1 cellular context compared by ENCODE assay signal in the genomic region with DNA sequence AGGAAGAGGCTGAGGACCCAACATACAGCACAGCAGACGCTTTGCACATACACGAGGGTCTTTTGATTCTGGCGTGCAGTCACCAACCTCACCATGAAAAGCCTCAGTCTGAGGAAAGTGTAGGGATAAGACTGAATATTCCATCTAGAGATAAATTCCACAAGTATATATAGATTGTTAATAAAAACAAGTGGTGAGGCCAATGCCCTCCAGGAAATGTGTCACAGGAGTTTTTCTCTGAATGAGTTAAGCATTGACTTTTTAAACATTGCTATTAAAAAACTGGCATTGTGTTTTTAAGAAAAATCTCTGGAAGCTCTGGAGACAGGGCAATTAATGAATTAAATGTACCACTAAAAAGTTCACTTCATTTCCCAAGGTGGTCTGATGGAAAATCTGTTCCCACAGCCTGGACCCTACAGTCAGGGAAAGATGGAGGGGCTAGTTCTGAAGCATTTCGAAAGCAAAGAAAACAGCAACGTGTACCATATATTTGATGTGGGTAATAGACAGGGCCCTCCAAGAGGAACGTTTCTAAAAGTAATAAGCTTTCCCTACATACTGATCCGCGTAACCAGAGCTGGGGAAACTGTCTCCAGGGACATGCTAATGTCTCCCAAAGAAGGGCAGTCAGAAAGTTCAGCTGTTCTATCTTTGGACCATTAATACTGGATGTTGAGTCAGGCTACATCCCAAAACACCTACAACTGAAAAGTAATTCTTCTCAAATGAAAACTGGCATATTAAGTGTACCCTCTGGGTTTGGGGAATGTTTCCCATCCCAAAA.
TF ChIP-seq lines count a peak whose summit lies in the region.

No MANE protein-coding gene starts in this region.

TF ChIP-seq in HepG2, 621 proteins besides CTCF, POLR2A, EP300 and RAD21 (continued from another document):
- TF ChIP-seq, protein P1, sequence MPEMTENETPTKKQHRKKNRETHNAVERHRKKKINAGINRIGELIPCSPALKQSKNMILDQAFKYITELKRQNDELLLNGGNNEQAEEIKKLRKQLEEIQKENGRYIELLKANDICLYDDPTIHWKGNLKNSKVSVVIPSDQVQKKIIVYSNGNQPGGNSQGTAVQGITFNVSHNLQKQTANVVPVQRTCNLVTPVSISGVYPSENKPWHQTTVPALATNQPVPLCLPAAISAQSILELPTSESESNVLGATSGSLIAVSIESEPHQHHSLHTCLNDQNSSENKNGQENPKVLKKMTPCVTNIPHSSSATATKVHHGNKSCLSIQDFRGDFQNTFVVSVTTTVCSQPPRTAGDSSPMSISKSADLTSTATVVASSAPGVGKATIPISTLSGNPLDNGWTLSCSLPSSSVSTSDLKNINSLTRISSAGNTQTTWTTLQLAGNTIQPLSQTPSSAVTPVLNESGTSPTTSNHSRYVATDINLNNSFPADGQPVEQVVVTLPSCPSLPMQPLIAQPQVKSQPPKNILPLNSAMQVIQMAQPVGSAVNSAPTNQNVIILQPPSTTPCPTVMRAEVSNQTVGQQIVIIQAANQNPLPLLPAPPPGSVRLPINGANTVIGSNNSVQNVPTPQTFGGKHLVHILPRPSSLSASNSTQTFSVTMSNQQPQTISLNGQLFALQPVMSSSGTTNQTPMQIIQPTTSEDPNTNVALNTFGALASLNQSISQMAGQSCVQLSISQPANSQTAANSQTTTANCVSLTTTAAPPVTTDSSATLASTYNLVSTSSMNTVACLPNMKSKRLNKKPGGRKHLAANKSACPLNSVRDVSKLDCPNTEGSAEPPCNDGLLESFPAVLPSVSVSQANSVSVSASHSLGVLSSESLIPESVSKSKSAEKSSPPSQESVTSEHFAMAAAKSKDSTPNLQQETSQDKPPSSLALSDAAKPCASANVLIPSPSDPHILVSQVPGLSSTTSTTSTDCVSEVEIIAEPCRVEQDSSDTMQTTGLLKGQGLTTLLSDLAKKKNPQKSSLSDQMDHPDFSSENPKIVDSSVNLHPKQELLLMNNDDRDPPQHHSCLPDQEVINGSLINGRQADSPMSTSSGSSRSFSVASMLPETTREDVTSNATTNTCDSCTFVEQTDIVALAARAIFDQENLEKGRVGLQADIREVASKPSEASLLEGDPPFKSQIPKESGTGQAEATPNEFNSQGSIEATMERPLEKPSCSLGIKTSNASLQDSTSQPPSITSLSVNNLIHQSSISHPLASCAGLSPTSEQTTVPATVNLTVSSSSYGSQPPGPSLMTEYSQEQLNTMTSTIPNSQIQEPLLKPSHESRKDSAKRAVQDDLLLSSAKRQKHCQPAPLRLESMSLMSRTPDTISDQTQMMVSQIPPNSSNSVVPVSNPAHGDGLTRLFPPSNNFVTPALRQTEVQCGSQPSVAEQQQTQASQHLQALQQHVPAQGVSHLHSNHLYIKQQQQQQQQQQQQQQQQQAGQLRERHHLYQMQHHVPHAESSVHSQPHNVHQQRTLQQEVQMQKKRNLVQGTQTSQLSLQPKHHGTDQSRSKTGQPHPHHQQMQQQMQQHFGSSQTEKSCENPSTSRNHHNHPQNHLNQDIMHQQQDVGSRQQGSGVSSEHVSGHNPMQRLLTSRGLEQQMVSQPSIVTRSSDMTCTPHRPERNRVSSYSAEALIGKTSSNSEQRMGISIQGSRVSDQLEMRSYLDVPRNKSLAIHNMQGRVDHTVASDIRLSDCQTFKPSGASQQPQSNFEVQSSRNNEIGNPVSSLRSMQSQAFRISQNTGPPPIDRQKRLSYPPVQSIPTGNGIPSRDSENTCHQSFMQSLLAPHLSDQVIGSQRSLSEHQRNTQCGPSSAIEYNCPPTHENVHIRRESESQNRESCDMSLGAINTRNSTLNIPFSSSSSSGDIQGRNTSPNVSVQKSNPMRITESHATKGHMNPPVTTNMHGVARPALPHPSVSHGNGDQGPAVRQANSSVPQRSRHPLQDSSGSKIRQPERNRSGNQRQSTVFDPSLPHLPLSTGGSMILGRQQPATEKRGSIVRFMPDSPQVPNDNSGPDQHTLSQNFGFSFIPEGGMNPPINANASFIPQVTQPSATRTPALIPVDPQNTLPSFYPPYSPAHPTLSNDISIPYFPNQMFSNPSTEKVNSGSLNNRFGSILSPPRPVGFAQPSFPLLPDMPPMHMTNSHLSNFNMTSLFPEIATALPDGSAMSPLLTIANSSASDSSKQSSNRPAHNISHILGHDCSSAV (CRISPR knock-in tag; IDR thresholded peaks at IDR 0.05; ENCODE audit: borderline replicate concordance): no peak
- TF ChIP-seq ARHGAP35 (CRISPR knock-in tag; IDR thresholded peaks at IDR 0.05; ENCODE audit: borderline replicate concordance) (no peak), KLF6 (CRISPR knock-in tag; IDR thresholded peaks at IDR 0.05) (no peak), KLF9 (CRISPR knock-in tag; IDR thresholded peaks at IDR 0.05; ENCODE audit: low read depth) (no peak), ZNF143 (CRISPR knock-in tag; IDR thresholded peaks at IDR 0.05) (no peak), ZNF550 (CRISPR knock-in tag; IDR thresholded peaks at IDR 0.05; ENCODE audit: borderline replicate concordance) (no peak)
- TF ChIP-seq, protein P2, sequence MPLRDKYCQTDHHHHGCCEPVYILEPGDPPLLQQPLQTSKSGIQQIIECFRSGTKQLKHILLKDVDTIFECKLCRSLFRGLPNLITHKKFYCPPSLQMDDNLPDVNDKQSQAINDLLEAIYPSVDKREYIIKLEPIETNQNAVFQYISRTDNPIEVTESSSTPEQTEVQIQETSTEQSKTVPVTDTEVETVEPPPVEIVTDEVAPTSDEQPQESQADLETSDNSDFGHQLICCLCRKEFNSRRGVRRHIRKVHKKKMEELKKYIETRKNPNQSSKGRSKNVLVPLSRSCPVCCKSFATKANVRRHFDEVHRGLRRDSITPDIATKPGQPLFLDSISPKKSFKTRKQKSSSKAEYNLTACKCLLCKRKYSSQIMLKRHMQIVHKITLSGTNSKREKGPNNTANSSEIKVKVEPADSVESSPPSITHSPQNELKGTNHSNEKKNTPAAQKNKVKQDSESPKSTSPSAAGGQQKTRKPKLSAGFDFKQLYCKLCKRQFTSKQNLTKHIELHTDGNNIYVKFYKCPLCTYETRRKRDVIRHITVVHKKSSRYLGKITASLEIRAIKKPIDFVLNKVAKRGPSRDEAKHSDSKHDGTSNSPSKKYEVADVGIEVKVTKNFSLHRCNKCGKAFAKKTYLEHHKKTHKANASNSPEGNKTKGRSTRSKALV (CRISPR knock-in tag; IDR thresholded peaks at IDR 0.05): no peak
- TF ChIP-seq, protein P3, sequence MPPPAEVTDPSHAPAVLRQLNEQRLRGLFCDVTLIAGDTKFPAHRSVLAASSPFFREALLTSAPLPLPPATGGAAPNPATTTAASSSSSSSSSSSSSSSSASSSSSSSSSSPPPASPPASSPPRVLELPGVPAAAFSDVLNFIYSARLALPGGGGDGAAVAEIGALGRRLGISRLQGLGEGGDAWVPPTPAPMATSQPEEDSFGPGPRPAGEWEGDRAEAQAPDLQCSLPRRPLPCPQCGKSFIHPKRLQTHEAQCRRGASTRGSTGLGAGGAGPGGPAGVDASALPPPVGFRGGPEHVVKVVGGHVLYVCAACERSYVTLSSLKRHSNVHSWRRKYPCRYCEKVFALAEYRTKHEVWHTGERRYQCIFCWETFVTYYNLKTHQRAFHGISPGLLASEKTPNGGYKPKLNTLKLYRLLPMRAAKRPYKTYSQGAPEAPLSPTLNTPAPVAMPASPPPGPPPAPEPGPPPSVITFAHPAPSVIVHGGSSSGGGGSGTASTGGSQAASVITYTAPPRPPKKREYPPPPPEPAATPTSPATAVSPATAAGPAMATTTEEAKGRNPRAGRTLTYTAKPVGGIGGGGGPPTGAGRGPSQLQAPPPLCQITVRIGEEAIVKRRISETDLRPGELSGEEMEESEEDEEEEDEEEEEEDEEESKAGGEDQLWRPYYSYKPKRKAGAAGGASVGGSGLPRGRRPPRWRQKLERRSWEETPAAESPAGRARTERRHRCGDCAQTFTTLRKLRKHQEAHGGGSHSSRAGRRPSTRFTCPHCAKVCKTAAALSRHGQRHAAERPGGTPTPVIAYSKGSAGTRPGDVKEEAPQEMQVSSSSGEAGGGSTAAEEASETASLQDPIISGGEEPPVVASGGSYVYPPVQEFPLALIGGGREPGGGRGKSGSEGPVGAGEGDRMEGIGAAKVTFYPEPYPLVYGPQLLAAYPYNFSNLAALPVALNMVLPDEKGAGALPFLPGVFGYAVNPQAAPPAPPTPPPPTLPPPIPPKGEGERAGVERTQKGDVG (CRISPR knock-in tag; IDR thresholded peaks at IDR 0.05; ENCODE audit: borderline replicate concordance): no peak
- TF ChIP-seq, protein P4, sequence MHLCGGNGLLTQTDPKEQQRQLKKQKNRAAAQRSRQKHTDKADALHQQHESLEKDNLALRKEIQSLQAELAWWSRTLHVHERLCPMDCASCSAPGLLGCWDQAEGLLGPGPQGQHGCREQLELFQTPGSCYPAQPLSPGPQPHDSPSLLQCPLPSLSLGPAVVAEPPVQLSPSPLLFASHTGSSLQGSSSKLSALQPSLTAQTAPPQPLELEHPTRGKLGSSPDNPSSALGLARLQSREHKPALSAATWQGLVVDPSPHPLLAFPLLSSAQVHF (CRISPR knock-in tag; IDR thresholded peaks at IDR 0.05): no peak
- TF ChIP-seq, protein P5, sequence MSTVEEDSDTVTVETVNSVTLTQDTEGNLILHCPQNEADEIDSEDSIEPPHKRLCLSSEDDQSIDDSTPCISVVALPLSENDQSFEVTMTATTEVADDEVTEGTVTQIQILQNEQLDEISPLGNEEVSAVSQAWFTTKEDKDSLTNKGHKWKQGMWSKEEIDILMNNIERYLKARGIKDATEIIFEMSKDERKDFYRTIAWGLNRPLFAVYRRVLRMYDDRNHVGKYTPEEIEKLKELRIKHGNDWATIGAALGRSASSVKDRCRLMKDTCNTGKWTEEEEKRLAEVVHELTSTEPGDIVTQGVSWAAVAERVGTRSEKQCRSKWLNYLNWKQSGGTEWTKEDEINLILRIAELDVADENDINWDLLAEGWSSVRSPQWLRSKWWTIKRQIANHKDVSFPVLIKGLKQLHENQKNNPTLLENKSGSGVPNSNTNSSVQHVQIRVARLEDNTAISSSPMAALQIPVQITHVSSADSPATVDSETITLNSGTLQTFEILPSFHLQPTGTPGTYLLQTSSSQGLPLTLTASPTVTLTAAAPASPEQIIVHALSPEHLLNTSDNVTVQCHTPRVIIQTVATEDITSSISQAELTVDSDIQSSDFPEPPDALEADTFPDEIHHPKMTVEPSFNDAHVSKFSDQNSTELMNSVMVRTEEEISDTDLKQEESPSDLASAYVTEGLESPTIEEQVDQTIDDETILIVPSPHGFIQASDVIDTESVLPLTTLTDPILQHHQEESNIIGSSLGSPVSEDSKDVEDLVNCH (CRISPR knock-in tag; IDR thresholded peaks at IDR 0.05): no peak
- TF ChIP-seq, protein P6, sequence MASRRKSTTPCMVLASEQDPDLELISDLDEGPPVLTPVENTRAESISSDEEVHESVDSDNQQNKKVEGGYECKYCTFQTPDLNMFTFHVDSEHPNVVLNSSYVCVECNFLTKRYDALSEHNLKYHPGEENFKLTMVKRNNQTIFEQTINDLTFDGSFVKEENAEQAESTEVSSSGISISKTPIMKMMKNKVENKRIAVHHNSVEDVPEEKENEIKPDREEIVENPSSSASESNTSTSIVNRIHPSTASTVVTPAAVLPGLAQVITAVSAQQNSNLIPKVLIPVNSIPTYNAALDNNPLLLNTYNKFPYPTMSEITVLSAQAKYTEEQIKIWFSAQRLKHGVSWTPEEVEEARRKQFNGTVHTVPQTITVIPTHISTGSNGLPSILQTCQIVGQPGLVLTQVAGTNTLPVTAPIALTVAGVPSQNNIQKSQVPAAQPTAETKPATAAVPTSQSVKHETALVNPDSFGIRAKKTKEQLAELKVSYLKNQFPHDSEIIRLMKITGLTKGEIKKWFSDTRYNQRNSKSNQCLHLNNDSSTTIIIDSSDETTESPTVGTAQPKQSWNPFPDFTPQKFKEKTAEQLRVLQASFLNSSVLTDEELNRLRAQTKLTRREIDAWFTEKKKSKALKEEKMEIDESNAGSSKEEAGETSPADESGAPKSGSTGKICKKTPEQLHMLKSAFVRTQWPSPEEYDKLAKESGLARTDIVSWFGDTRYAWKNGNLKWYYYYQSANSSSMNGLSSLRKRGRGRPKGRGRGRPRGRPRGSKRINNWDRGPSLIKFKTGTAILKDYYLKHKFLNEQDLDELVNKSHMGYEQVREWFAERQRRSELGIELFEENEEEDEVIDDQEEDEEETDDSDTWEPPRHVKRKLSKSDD (CRISPR knock-in tag; IDR thresholded peaks at IDR 0.05; ENCODE audit: low read depth): no peak
- TF ChIP-seq, protein P7, sequence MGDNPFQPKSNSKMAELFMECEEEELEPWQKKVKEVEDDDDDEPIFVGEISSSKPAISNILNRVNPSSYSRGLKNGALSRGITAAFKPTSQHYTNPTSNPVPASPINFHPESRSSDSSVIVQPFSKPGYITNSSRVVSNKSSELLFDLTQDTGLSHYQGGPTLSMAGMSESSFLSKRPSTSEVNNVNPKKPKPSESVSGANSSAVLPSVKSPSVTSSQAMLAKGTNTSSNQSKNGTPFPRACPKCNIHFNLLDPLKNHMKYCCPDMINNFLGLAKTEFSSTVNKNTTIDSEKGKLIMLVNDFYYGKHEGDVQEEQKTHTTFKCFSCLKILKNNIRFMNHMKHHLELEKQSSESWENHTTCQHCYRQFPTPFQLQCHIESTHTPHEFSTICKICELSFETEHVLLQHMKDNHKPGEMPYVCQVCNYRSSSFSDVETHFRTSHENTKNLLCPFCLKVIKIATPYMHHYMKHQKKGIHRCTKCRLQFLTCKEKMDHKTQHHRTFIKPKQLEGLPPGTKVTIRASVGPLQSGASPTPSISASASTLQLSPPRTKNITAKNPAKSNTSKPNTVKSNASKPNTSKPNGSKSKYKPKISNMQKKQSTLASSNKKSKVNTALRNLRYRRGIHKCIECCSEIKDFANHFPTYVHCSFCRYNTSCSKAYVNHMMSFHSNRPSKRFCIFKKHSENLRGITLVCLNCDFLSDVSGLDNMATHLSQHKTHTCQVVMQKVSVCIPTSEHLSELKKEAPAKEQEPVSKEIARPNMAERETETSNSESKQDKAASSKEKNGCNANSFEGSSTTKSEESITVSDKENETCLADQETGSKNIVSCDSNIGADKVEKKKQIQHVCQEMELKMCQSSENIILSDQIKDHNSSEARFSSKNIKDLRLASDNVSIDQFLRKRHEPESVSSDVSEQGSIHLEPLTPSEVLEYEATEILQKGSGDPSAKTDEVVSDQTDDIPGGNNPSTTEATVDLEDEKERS (CRISPR knock-in tag; IDR thresholded peaks at IDR 0.05): no peak
